1 cellular context compared by ENCODE assay signal in the genomic region with DNA sequence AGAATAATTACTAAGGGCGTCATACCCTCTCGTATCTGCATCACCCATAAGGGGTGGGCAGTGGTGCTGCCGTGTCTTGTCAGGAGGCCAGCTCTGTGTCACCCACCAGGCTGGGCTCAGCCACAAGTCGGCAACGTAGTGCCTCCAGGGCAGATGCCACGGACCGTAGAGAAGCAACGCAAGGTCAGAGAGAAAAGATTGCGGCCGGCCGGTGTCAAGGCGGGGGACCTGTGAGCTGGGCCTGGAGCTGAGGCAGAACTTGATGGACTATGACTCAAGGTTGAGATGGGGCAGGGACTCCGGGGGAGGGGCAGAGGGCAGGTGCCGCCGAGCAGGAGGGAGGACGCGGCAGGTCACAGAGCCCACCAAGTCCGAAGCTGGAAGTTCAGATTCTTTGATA.
TF ChIP-seq lines count a peak whose summit lies in the region.

No MANE protein-coding gene starts in this region.

TF ChIP-seq in HepG2, 621 proteins besides CTCF, POLR2A, EP300 and RAD21:
- no peak for TF ChIP-seq ZNF772 (CRISPR knock-in tag; IDR thresholded peaks at IDR 0.05)
- no peak for TF ChIP-seq ISX (CRISPR knock-in tag; conservative IDR thresholded peaks at IDR 0.05)
- TF ChIP-seq ZNF10 (CRISPR knock-in tag; IDR thresholded peaks at IDR 0.05; ENCODE audit: borderline replicate concordance, low read depth) = no peak
- peak; percentile 74; the same call in 1 of the 2 replicates for TF ChIP-seq ZBTB38 (CRISPR knock-in tag; IDR thresholded peaks at IDR 0.05)
- TF ChIP-seq ZNF687 (CRISPR knock-in tag; IDR thresholded peaks at IDR 0.05) = peak; percentile 18; the same call in 1 of the 2 replicates
